In the genomic region with DNA sequence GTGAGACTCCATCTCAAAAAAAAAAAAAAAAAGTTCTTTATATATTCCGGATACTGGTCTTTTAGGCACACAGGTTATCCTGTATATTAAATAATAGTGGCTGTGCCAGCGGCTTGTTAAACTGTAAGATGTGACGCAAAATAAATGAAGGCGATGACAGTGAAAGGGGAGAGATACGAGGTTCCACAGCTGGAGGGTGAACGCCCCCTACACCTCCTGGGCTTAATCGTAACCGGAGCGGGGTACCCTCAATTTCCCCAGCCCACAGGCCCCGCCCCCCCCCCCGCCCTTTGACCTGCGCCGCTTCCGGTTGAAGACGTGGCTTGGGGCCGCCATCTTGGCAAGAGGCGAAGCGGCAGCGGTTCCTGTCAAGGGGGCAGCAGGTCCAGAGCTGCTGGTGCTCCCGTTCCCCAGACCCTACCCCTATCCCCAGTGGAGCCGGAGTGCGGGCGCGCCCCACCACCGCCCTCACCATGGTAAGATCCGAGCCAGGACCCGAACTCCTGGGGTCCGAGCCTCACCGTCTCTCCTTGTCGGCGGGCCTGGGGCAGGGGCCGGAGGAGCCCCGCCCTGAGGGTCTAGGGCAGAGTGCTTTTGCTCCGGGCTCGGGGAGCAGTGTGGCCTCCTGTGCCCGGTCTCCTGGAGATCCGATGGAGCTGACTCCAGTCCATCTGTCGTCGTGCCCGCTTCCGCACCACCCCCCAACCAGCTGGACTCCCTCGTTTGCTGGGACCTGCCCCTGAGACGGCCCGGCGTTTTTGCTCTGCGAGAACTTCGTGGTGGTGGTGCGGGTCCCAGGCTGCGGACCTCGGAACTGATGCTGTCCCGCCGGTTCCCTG, we compare ENCODE assay signal across 8 cellular contexts. TPM values are rescaled to one million over a fixed set of nuclear protein-coding genes. Genes with fewer than 3 reads are reported as not detected.
A peak's percentile ranks its signal among the peaks of the same experiment; 100 is the strongest.
DNase-seq lines count a peak whose midpoint lies in the region; ATAC-seq and TF ChIP-seq lines count a peak whose summit lies in the region.

A gene (plus strand): TSS at position 335 of the 839 bp plus-strand sequence. CDS start 139 bp downstream, at position 474.

- H3K9me3 ChIP-seq in right atrium auricular region (no peaks in the 10 kb centered on the region), psoas muscle (no peaks in the 10 kb centered on the region)

- no peaks in the 10 kb centered on the region for H3K36me3 ChIP-seq in right atrium auricular region
- no peaks in the 10 kb centered on the region for H3K36me3 ChIP-seq in psoas muscle (ENCODE audit: insufficient read depth in 1 of 2, low read depth in 1 of 2)
- peaks cover 1% of the 10 kb centered on the region for H3K36me3 ChIP-seq in urinary bladder (ENCODE audit: insufficient read depth)

- H3K27ac ChIP-seq in angular gyrus (ENCODE audit: low read depth, low read length) (peak within 1 kb of the TSS; percentile 94), right atrium auricular region (peak within 1 kb of the TSS; percentile 95 to 99), psoas muscle (peak within 1 kb of the TSS; percentile 100), urinary bladder (ENCODE audit: low read depth) (peak within 1 kb of the TSS; percentile 100)

- H3K27me3 ChIP-seq in right atrium auricular region (no peaks in the 10 kb centered on the region), psoas muscle (ENCODE audit: insufficient read depth in 3 of 3, low read length in 2 of 3) (no peaks in the 10 kb centered on the region)

- peaks cover 0 to 42% of the 10 kb centered on the region in 2 donors for H3K4me1 ChIP-seq in right atrium auricular region
- H3K4me1 ChIP-seq in psoas muscle, result peaks cover 44% of the 10 kb centered on the region
- no peaks in the 10 kb centered on the region for H3K4me1 ChIP-seq in urinary bladder (ENCODE audit: insufficient read depth)

- intact Hi-C loops in T-helper 2 cell treated with Interferon-gamma antibody and Interleukin-4, amounts not matched to agents 100 ng/mL and 5 ng/mL, for 36 hours (cut with micrococcal nuclease), result loop anchor here (2.0 to 5.0 kb wide), 4 partner anchors 135 to 270 kb away; a partner anchor contains a TSS
- intact Hi-C loops in psoas muscle (cut with DNase I), result no loop called here

- H3K4me3 ChIP-seq in HFF-Myc (replicated peaks; ENCODE audit: low read depth, low read length) (peak within 1 kb of the TSS; percentile 96), right atrium auricular region (peak within 1 kb of the TSS; percentile 82 to 97), psoas muscle (peak within 1 kb of the TSS; percentile 99), urinary bladder (ENCODE audit: low read depth, low read length) (peak within 1 kb of the TSS; percentile 99)

- ATAC-seq in psoas muscle, result peak; percentile 86 to 94 (median 88)

- DNase-seq in GDM1 (lab: John Stamatoyannopoulos, UW) (peak; percentile 64), HFF-Myc (ENCODE audit: extremely low read depth, low read depth) (peak; percentile 21), NCI-H1417 treated with DMSO at 0.1 percent for 48 hours (lab: John Stamatoyannopoulos, UW) (peak; percentile 32), right atrium auricular region (ENCODE audit: low spot score) (peak; percentile 77), psoas muscle (peak; percentile 78 to 91)

- 0 to 1% (median 1%) methylated on average over 44 to 52 of the region's 52 CpGs for WGBS in psoas muscle, 3 donors
- WGBS in urinary bladder, result under 1% methylated on average over 52 of the region's 52 CpGs

- no peak for TF ChIP-seq CTCF in HFF-Myc (IDR thresholded peaks at IDR 0.05; ENCODE audit: low read depth, low read length, missing control alignments)
- TF ChIP-seq CTCF in right atrium auricular region (IDR thresholded peaks at IDR 0.05), result no peak
- no peak for TF ChIP-seq CTCF in psoas muscle (IDR thresholded peaks at IDR 0.05)

RNA-seq across cellular contexts. Expression of the gene that starts here (rescaled TPM):
- 105 and 110 TPM in 2 replicates for total RNA-seq in T-helper 2 cell treated with Interferon-gamma antibody and Interleukin-4, amounts not matched to agents 100 ng/mL and 5 ng/mL, for 36 hours
- 100 to 1,000 TPM; 103 to 111 TPM for total RNA-seq in right atrium auricular region
- 10 to 100 TPM; 54.2 to 65.7 (median 60.1) TPM for total RNA-seq in psoas muscle
- polyA plus RNA-seq in psoas muscle, result 10 to 100 TPM; 49.4 to 76.3 (median 73.9) TPM
- total RNA-seq in urinary bladder, result 141 TPM
- 90.2 TPM for polyA plus RNA-seq in urinary bladder

Comparison
In these comparisons a context has a peak if more than half of its experiments do, and no peak if none do; other contexts are left out.
1. Peak in every context shown above with its lines: DNase-seq, ATAC-seq, H3K4me3 ChIP-seq and H3K27ac ChIP-seq.
2. DNase-seq: peak in every context shown above with its lines; median percentile 84 in psoas muscle; 77 in right atrium auricular region; 64 in GDM1; 32 in NCI-H1417 treated with DMSO at 0.1 percent for 48 hours; 21 in HFF-Myc.